1 cellular context compared by ENCODE assay signal in the genomic region with DNA sequence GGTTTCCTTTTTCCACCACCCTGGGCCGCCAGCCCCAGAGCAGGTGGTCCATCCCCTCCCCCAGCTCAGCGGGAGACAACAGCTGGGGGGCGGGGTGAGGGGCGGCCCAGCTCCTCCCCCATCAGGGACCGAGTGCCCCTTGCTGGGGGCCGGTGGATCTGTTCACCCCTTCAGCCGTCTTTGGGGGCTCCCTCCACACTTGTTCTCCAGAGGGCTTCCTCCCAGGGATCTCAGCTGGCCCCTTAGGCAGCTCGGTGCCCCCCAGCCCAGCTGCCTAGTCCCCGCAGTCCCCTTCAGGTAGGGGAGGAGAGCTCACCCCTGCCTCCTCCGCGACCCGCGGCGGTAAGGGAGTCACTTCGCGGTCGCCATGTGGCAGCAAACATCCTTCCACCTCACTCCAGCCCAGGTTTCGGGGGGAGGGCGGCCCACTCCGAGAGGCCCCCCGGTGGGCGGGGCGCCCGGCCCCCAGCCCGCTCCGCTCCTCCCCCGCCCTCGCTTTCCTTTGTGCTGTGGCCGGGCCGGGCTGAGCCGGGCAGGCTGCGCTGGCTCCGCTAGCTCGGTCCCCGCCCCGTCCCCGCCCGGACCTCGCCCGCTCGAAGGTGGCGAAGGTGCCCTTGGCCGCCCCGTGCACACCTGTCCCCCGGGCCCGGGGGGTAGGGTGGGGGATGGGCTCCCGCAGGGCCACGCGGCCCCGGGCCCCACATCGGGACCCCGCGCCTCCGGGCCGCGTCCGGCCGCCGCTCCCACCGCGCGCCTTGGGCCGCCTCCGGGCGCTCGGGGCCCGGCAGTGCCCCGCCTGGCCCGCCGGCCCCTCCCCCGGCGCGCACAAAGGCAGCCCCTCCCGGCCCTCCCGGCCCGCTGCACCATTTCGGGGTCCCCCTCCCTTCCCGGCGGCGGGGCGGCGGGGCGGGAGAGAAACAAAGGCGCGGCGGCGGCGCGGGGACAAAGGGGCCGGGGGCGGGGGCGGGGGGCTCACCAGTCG.
TF ChIP-seq lines count a peak whose summit lies in the region.

No MANE protein-coding gene starts in this region.

TF ChIP-seq in Ishikawa, 13 proteins besides CTCF, POLR2A, EP300 and RAD21 (continued from another document):
- TF ChIP-seq, protein P1, sequence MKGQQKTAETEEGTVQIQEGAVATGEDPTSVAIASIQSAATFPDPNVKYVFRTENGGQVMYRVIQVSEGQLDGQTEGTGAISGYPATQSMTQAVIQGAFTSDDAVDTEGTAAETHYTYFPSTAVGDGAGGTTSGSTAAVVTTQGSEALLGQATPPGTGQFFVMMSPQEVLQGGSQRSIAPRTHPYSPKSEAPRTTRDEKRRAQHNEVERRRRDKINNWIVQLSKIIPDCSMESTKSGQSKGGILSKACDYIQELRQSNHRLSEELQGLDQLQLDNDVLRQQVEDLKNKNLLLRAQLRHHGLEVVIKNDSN (IDR thresholded peaks at IDR 0.05): no peak
- no peak for TF ChIP-seq YY1 (IDR thresholded peaks at IDR 0.05; ENCODE audit: low read depth)
- TF ChIP-seq TCF12 (IDR thresholded peaks at IDR 0.05; ENCODE audit: low read depth): no peak
- peak; percentile 36; the same call in 1 of the 2 replicates for TF ChIP-seq TAF1 (IDR thresholded peaks at IDR 0.05; ENCODE audit: low read depth)
